In genomic region chr12:77294016-77294415, GRCh38 we compare ENCODE assay signal across 24 cellular contexts.
A peak's percentile ranks its signal among the peaks of the same experiment; 100 is the strongest.
DNase-seq lines count a peak whose midpoint lies in the region; ATAC-seq, FAIRE-seq and TF ChIP-seq lines count a peak whose summit lies in the region.
"Had no signal": no experiment of that assay in that cellular context is flagged by ENCODE, and none has a peak within 500 bp of the region (broad histone marks: within the 10 kb centered on the region; RNA-seq: fewer than 3 reads in every experiment).

No MANE protein-coding gene starts in this region.

- TF ChIP-seq CTCF in bronchial epithelial cell (IDR thresholded peaks at IDR 0.05; ENCODE audit: insufficient read depth, low read length, severe bottlenecking) (no peak), keratinocyte (optimal IDR thresholded peaks at IDR 0.05 in 1 of 3, IDR thresholded peaks at IDR 0.05 in 1 of 3, conservative IDR thresholded peaks at IDR 0.05 in 1 of 3; ENCODE audit: extremely low read depth in 1 of 3, insufficient read depth in 2 of 3, low read length in 3 of 3) (no peak)

- H3K4me2 ChIP-seq in keratinocyte (ENCODE audit: control insufficient read depth, extremely low read depth, insufficient read depth, low read depth, low read length), result no peak overlapping the region
- H3K4me2 ChIP-seq: smooth muscle cell had no signal

- no peak overlapping the region for H3K27ac ChIP-seq in keratinocyte (ENCODE audit: control insufficient read depth, insufficient read depth, low read length)
- no peak overlapping the region for H3K27ac ChIP-seq in effector memory CD4-positive, alpha-beta T cell (ENCODE audit: insufficient read depth, low read length, poor library complexity, severe bottlenecking)
- H3K27ac ChIP-seq: body of pancreas had no signal

- no peaks in the 10 kb centered on the region for H3K79me2 ChIP-seq in keratinocyte (ENCODE audit: control insufficient read depth, insufficient read depth, low read length)

- ATAC-seq in HG02678 (IDR thresholded peaks at IDR 0.05; ENCODE audit: unreplicated experiment) (no peak), GM18505 (IDR thresholded peaks at IDR 0.05; ENCODE audit: unreplicated experiment) (no peak)
- ATAC-seq: body of pancreas, HCT116, Panc1 had no signal

- H3K4me1 ChIP-seq in keratinocyte (ENCODE audit: control insufficient read depth, extremely low read depth, insufficient read depth, low read length), result no peaks in the 10 kb centered on the region
- no peaks in the 10 kb centered on the region for H3K4me1 ChIP-seq in effector memory CD4-positive, alpha-beta T cell (ENCODE audit: control insufficient read depth, insufficient read depth, low read length, poor library complexity, severe bottlenecking)
- H3K4me1 ChIP-seq: body of pancreas had no signal

- no peaks in the 10 kb centered on the region for H3K36me3 ChIP-seq in bronchial epithelial cell (ENCODE audit: control insufficient read depth, insufficient read depth, low read length)
- H3K36me3 ChIP-seq in keratinocyte (ENCODE audit: control insufficient read depth in 2 of 2, extremely low read depth in 1 of 2, insufficient read depth in 2 of 2, low read length in 2 of 2), result no peaks in the 10 kb centered on the region
- no peaks in the 10 kb centered on the region for H3K36me3 ChIP-seq in effector memory CD4-positive, alpha-beta T cell (ENCODE audit: control insufficient read depth, insufficient read depth, low read length)

- no peak for TF ChIP-seq POLR2A in GM18505 (IDR thresholded peaks at IDR 0.05; ENCODE audit: borderline replicate concordance, extremely low read depth, insufficient read depth, insufficient read length)

- DNase-seq in Daoy (ENCODE audit: low read depth), result peak; percentile 6
- DNase-seq in NCI-H226, result peak; percentile 25
- DNase-seq in bronchial epithelial cell (ENCODE audit: low read depth), result peak; percentile 75
- DNase-seq in keratinocyte (ENCODE audit: low read depth, low spot score), result no peak
- DNase-seq in effector memory CD4-positive, alpha-beta T cell, result no peak
- DNase-seq in NCI-H526 treated with DMSO at 0.1 percent for 48 hours (lab: John Stamatoyannopoulos, UW), result no peak
- DNase-seq: activated CD4-positive, alpha-beta T cell treated with anti-CD3 and anti-CD28 coated beads, Interleukin-2, amount 10 ng/mL, durations not matched to agents 24 days and 14 days; activated CD8-positive, alpha-beta memory T cell treated with anti-CD3 and anti-CD28 coated beads, Interleukin-2, amount 50 U/mL, for 48 hours; activated naive CD4-positive, alpha-beta T cell; AML-193; body of pancreas; COR-L47; cortex of kidney; GDM1; head of caudate nucleus; NCI-H1092 treated with DMSO at 0.1 percent for 48 hours; NCI-H2171; NCI-H748 treated with DMSO at 0.1 percent for 48 hours; stimulated activated CD4-positive, alpha-beta T cell treated with anti-CD3 and anti-CD28 coated beads, Interleukin-4, amount 100 ng/mL, for 4 hours had no signal

- H3K27me3 ChIP-seq in bronchial epithelial cell (ENCODE audit: control insufficient read depth, insufficient read depth, low read length) (no peaks in the 10 kb centered on the region), keratinocyte (ENCODE audit: control insufficient read depth, extremely low read depth, insufficient read depth, low read length) (no peaks in the 10 kb centered on the region)
- no peaks in the 10 kb centered on the region for H3K27me3 ChIP-seq in effector memory CD4-positive, alpha-beta T cell (replicated peaks; ENCODE audit: control insufficient read depth, insufficient read depth, low read length, poor library complexity, severe bottlenecking)
- H3K27me3 ChIP-seq: body of pancreas had no signal

- H2AFZ ChIP-seq in keratinocyte (ENCODE audit: control insufficient read depth, low read length), result no peak overlapping the region

- H3K9ac ChIP-seq in keratinocyte (ENCODE audit: control insufficient read depth, extremely low read depth, insufficient read depth, low read length), result no peak overlapping the region

- FAIRE-seq in bronchial epithelial cell (lab: Jason Lieb, UNC) (no peak), keratinocyte (lab: Jason Lieb, UNC) (peak; percentile 20)

- H3K9me3 ChIP-seq in keratinocyte (ENCODE audit: control insufficient read depth, low read depth, low read length), result no peaks in the 10 kb centered on the region
- no peaks in the 10 kb centered on the region for H3K9me3 ChIP-seq in effector memory CD4-positive, alpha-beta T cell (ENCODE audit: control insufficient read depth, low read length)
- H3K9me3 ChIP-seq: body of pancreas had no signal

- H3K4me3 ChIP-seq in bronchial epithelial cell (ENCODE audit: low read depth, low read length) (no peak overlapping the region), keratinocyte (ENCODE audit: control insufficient read depth in 2 of 3, extremely low read depth in 1 of 3, insufficient read depth in 2 of 3, low read depth in 1 of 3, low read length in 3 of 3) (no peak overlapping the region)
- no peak overlapping the region for H3K4me3 ChIP-seq in effector memory CD4-positive, alpha-beta T cell (ENCODE audit: insufficient read depth, low read depth, low read length, poor library complexity, severe bottlenecking)
- H3K4me3 ChIP-seq: body of pancreas, smooth muscle cell had no signal

- H4K20me1 ChIP-seq in keratinocyte (ENCODE audit: control insufficient read depth, extremely low read depth, insufficient read depth, low read length), result no peaks in the 10 kb centered on the region

- dilution Hi-C loops in keratinocyte (cut with MboI; ENCODE audit: extremely low pct_ligation_motif_present, low sequenced_read_pairs), result no loop called here

- no peaks in the 10 kb centered on the region for H3K9me1 ChIP-seq in keratinocyte (ENCODE audit: control insufficient read depth, extremely low read depth, insufficient read depth, low read length)

Comparison
In these comparisons a context has a peak if more than half of its experiments do, and no peak if none do; other contexts are left out.
1. DNase-seq: peak in Daoy (single experiment), NCI-H226 (single experiment) and bronchial epithelial cell (single experiment); none in keratinocyte (single experiment), effector memory CD4-positive, alpha-beta T cell (0 of 3) and NCI-H526 treated with DMSO at 0.1 percent for 48 hours (single experiment).